Comparison of ENCODE assay signal across 1 cellular context in genomic region chr1:153545067-153546055, GRCh38.
TF ChIP-seq lines count a peak whose summit lies in the region.

TSS of gene S100A4 (minus strand) at chr1:153545806. CDS start at chr1:153544794, 1,012 bp downstream.

TF ChIP-seq in K562, 482 proteins besides CTCF, POLR2A, EP300 and RAD21 (continued from another document):
- TF ChIP-seq NFE2 (IDR thresholded peaks at IDR 0.05; ENCODE audit: low read depth) (0 out of 2 replicates have a peak, but pooled peaks have one; percentile 10), VEZF1 (CRISPR knock-in tag; IDR thresholded peaks at IDR 0.05) (peak; percentile 79)
TF ChIP-seq in K562: peak in this region for 59.
